In the genomic region with DNA sequence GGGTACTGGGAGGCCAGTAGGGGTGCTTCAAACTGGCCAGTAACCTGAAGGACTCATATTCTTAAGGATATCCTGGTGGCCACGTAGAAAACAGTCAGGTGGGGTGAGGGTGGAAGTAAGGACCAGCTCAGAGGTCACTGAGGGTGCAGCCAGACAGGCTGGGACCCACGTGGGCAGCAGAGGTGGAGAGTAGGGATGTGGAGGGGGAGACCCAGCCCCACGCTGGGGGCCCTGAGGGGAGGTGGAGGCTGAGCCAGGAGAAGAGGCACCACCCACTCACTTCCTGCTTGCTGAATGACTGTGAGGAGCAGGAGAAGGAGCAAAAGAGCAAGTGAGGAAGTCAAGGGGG, we compare ENCODE assay signal across 2 cellular contexts.
TF ChIP-seq lines count a peak whose summit lies in the region.

No MANE protein-coding gene starts in this region.

TF ChIP-seq in endothelial cell of umbilical vein, 7 proteins besides CTCF, POLR2A, EP300 and RAD21:
- TF ChIP-seq JUN (IDR thresholded peaks at IDR 0.05; ENCODE audit: borderline replicate concordance, insufficient read depth, insufficient read length, low read depth) (no peak), EZH2 (IDR thresholded peaks at IDR 0.05; ENCODE audit: borderline replicate concordance, low read depth, low read length, severe bottlenecking) (no peak), POLR2AphosphoS5 (IDR thresholded peaks at IDR 0.05; ENCODE audit: insufficient read depth, low read depth, low read length) (no peak), FOS (IDR thresholded peaks at IDR 0.05; ENCODE audit: borderline replicate concordance, insufficient read depth, low read length) (no peak), MYC (IDR thresholded peaks at IDR 0.05; ENCODE audit: low read depth, low read length) (no peak), GATA2 (IDR thresholded peaks at IDR 0.05; ENCODE audit: insufficient read depth, insufficient read length, low read depth, low read length) (no peak)
- TF ChIP-seq, protein P1, sequence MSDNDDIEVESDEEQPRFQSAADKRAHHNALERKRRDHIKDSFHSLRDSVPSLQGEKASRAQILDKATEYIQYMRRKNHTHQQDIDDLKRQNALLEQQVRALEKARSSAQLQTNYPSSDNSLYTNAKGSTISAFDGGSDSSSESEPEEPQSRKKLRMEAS (IDR thresholded peaks at IDR 0.05; ENCODE audit: insufficient read depth, insufficient read length), result no peak
TF ChIP-seq in endothelial cell of umbilical vein: peak in this region for 0.

TF ChIP-seq in WTC11, 78 proteins besides CTCF, POLR2A, EP300 and RAD21:
- no peak for TF ChIP-seq ZNF317 (CRISPR knock-in tag; IDR thresholded peaks at IDR 0.05; ENCODE audit: borderline replicate concordance, low read depth)
- no peak for TF ChIP-seq CREB1 (CRISPR knock-in tag; IDR thresholded peaks at IDR 0.05)
- TF ChIP-seq NFYB (CRISPR knock-in tag; conservative IDR thresholded peaks at IDR 0.05; ENCODE audit: low read depth), result no peak
- no peak for TF ChIP-seq NR3C1 (CRISPR knock-in tag; conservative IDR thresholded peaks at IDR 0.05; ENCODE audit: low read depth)
- TF ChIP-seq, protein P2, sequence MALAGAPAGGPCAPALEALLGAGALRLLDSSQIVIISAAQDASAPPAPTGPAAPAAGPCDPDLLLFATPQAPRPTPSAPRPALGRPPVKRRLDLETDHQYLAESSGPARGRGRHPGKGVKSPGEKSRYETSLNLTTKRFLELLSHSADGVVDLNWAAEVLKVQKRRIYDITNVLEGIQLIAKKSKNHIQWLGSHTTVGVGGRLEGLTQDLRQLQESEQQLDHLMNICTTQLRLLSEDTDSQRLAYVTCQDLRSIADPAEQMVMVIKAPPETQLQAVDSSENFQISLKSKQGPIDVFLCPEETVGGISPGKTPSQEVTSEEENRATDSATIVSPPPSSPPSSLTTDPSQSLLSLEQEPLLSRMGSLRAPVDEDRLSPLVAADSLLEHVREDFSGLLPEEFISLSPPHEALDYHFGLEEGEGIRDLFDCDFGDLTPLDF (CRISPR knock-in tag; IDR thresholded peaks at IDR 0.05), result no peak
- TF ChIP-seq, protein P3, sequence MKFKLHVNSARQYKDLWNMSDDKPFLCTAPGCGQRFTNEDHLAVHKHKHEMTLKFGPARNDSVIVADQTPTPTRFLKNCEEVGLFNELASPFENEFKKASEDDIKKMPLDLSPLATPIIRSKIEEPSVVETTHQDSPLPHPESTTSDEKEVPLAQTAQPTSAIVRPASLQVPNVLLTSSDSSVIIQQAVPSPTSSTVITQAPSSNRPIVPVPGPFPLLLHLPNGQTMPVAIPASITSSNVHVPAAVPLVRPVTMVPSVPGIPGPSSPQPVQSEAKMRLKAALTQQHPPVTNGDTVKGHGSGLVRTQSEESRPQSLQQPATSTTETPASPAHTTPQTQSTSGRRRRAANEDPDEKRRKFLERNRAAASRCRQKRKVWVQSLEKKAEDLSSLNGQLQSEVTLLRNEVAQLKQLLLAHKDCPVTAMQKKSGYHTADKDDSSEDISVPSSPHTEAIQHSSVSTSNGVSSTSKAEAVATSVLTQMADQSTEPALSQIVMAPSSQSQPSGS (CRISPR knock-in tag; IDR thresholded peaks at IDR 0.05; ENCODE audit: borderline replicate concordance, low read depth), result no peak
- TF ChIP-seq ZNF232 (CRISPR knock-in tag; IDR thresholded peaks at IDR 0.05), result no peak
- TF ChIP-seq, protein P4, sequence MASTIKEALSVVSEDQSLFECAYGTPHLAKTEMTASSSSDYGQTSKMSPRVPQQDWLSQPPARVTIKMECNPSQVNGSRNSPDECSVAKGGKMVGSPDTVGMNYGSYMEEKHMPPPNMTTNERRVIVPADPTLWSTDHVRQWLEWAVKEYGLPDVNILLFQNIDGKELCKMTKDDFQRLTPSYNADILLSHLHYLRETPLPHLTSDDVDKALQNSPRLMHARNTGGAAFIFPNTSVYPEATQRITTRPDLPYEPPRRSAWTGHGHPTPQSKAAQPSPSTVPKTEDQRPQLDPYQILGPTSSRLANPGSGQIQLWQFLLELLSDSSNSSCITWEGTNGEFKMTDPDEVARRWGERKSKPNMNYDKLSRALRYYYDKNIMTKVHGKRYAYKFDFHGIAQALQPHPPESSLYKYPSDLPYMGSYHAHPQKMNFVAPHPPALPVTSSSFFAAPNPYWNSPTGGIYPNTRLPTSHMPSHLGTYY (CRISPR knock-in tag; IDR thresholded peaks at IDR 0.05), result no peak
